Comparison of ENCODE assay signal across 7 cellular contexts in the genomic region with DNA sequence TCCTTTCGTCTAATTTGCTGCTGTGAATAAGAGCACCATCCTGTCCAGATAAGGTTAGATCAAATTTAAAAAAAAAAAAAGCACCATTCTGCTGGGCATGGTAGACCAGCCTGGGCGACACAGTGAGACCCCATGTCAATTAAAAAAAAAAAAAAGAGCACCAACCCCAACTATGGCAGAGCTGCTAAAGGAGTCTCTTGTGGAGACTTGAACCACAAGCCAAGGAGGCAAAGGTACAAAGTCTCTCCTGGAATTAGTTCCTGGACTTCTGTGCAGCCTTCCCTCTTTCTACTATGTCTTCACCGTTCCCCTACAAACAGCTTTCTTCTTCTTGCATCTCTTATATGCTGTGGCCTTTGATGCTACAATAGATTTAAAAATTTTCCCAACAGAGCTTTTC. TPM values are rescaled to one million over a fixed set of nuclear protein-coding genes. Genes with fewer than 3 reads are reported as not detected.
DNase-seq lines count a peak whose midpoint lies in the region; TF ChIP-seq lines count a peak whose summit lies in the region.

No MANE protein-coding gene starts in this region.

- POLR2A ChIA-PET in activated CD4-positive, alpha-beta memory T cell treated with anti-CD3 and anti-CD28 coated beads, Interleukin-2, amount 10 ng/mL, durations not matched to agents 7 days and 5 days (lab: Charles Lee), result interaction anchor here (1.9 to 2.2 kb wide), 3 partner anchors 70 to 468 kb away, joined by 8 to 38 read pairs (median 14); partner anchors contain the start of genes C11orf58, NUCB2 and RPS13

- no peak for TF ChIP-seq CTCF in HFF-Myc (IDR thresholded peaks at IDR 0.05; ENCODE audit: low read depth, low read length, missing control alignments)
- no peak for TF ChIP-seq CTCF in spleen (IDR thresholded peaks at IDR 0.05 in 8 of 11, conservative IDR thresholded peaks at IDR 0.05 in 3 of 11)

- 63 to 79% (median 72%) methylated on average over 3 of the region's 3 CpGs for whole genome bisulfite sequencing in spleen, 5 donors

- H3K36me3 ChIP-seq in spleen, result peaks cover 0 to 22% (median 0%) of the 10 kb centered on the region in 6 donors

- H3K4me3 ChIP-seq in HFF-Myc (replicated peaks; ENCODE audit: low read depth, low read length), result peak overlapping the region; percentile 90
- H3K4me3 ChIP-seq in iPS-11a (ENCODE audit: low read depth, low read length), result peak overlapping the region; percentile 88
- peak overlapping the region; percentile 10 to 95 (median 76) for H3K4me3 ChIP-seq in spleen

- peaks cover 9 to 89% (median 47%) of the 10 kb centered on the region in 6 donors for H3K4me1 ChIP-seq in spleen

- H3K27me3 Mint-ChIP-seq in activated CD4-positive, alpha-beta memory T cell treated with anti-CD3 and anti-CD28 coated beads, Interleukin-2, amount 10 ng/mL, durations not matched to agents 7 days and 5 days, result no peaks in the 10 kb centered on the region

- TF ChIP-seq POLR2A in spleen (IDR thresholded peaks at IDR 0.05), result no peak

- peak overlapping the region; percentile 99 for H3K4me3 Mint-ChIP-seq in activated CD4-positive, alpha-beta memory T cell treated with anti-CD3 and anti-CD28 coated beads, Interleukin-2, amount 10 ng/mL, durations not matched to agents 7 days and 5 days

- H3K9me3 ChIP-seq in spleen, result no peaks in the 10 kb centered on the region

- intact Hi-C loops in spleen (cut with DNase I; ENCODE audit: low total_unique reads), result loop anchor here (10.0 kb wide), 1 partner anchor 122 kb away; no protein-coding TSS in a partner anchor

- H3K27ac ChIP-seq in spleen, result peak overlapping the region in 4 of 8 donors; percentile 92 to 98 (median 94)

- peaks cover 32% of the 10 kb centered on the region for H3K4me1 Mint-ChIP-seq in activated CD4-positive, alpha-beta memory T cell treated with anti-CD3 and anti-CD28 coated beads, Interleukin-2, amount 10 ng/mL, durations not matched to agents 7 days and 5 days

- peaks cover 4% of the 10 kb centered on the region for H3K36me3 Mint-ChIP-seq in activated CD4-positive, alpha-beta memory T cell treated with anti-CD3 and anti-CD28 coated beads, Interleukin-2, amount 10 ng/mL, durations not matched to agents 7 days and 5 days (ENCODE audit: low read depth)

- H3K9me3 Mint-ChIP-seq in activated CD4-positive, alpha-beta memory T cell treated with anti-CD3 and anti-CD28 coated beads, Interleukin-2, amount 10 ng/mL, durations not matched to agents 7 days and 5 days, result no peaks in the 10 kb centered on the region

- CTCF ChIA-PET in activated CD4-positive, alpha-beta memory T cell treated with anti-CD3 and anti-CD28 coated beads, Interleukin-2, amount 10 ng/mL, durations not matched to agents 7 days and 5 days (lab: Charles Lee), result interaction anchor here (1.9 kb wide), 1 partner anchor 128 kb away, joined by 9 read pairs; the partner anchor contains the start of gene RPS13

- no peaks in the 10 kb centered on the region for H3K27me3 ChIP-seq in spleen (replicated peaks in 1 of 7)

- H3K27ac Mint-ChIP-seq in activated CD4-positive, alpha-beta memory T cell treated with anti-CD3 and anti-CD28 coated beads, Interleukin-2, amount 10 ng/mL, durations not matched to agents 7 days and 5 days, result peak overlapping the region; percentile 27

- no peak for DNase-seq in HFF-Myc (ENCODE audit: extremely low read depth, low read depth)
- DNase-seq in activated CD4-positive, alpha-beta memory T cell treated with anti-CD3 and anti-CD28 coated beads, Interleukin-2, amount 10 ng/mL, durations not matched to agents 7 days and 5 days, result no peak
- no peak for DNase-seq in spleen
- no peak for DNase-seq in GM19240 (ENCODE audit: insufficient read length, low spot score)
- DNase-seq in dermis blood vessel endothelial cell, result no peak
- DNase-seq in anterior cingulate cortex (lab: John Stamatoyannopoulos, UW), result no peak

RNA-seq across cellular contexts. Expression of gene PIK3C2A, which starts 1.3 kb away (rescaled TPM):
- total RNA-seq in activated CD4-positive, alpha-beta memory T cell treated with anti-CD3 and anti-CD28 coated beads, Interleukin-2, amount 10 ng/mL, durations not matched to agents 7 days and 5 days, result 10 to 100 TPM; 23.7 to 24.9 TPM
- total RNA-seq in spleen (10 to 100 TPM; 45.2 to 79.3 (median 69.8) TPM), dermis blood vessel endothelial cell (91.9 and 115 TPM in 2 replicates)
- polyA plus RNA-seq in spleen, result 1 to 10 TPM; 6.1 to 8.9 (median 6.1) TPM
